In the genomic region with DNA sequence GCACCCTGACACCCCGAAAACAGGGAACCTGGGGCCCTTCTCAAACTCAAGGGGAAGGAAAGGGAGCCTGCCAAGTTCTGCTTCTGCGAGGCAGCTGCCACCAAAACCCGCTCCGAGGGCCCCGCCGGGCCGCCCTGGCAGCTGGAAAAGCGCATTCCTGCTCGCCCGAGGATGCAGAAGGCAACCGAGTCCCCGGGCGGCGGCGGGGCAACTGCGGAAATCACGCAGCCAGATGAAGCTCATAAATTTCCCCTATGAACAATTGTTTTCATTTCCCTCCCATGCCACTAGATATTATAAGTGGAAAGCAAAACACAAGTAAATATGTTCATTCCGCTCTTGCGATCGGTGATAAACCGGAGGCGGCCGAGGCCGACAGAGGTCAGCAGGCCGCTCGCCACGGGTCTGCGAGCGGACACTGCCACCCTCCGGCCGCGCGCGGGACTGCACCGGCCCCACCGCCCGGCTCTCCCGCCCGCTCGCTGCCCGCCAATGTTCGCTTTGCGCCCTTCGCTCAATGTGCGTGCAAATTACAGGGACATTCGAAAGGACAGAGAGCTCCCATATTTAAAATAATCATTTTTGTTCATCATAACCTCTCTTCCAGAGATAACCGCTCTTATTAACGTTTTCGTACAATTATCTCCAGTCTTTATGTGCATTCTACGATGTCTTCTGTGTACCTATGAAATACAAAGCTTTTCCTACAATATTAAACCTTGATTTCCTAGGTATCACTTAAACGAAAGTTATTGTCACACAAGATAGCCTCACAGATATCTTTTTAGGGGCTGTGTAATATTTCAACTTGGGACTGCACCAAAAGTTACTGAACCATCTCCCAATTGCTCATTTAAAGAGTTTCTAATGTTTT, we compare ENCODE assay signal across 8 cellular contexts.
DNase-seq lines count a peak whose midpoint lies in the region; ATAC-seq and TF ChIP-seq lines count a peak whose summit lies in the region.

No MANE protein-coding gene starts in this region.

- H3K27me3 Mint-ChIP-seq in WTC11 (ENCODE audit: low read depth): peaks cover 33% of the 10 kb centered on the region

- H3K4me3 Mint-ChIP-seq in WTC11: peak overlapping the region; percentile 74

- no peak for TF ChIP-seq POLR2A in GM18505 (IDR thresholded peaks at IDR 0.05; ENCODE audit: borderline replicate concordance, extremely low read depth, insufficient read depth, insufficient read length)

- POLR2A ChIA-PET in WTC11 (lab: Charles Lee): no interaction called here

- no peak overlapping the region for H3K27ac ChIP-seq in KMS-11

- H3K9me3 Mint-ChIP-seq in WTC11: no peaks in the 10 kb centered on the region

- no peak overlapping the region for H2AFZ ChIP-seq in KMS-11 (ENCODE audit: low read depth)

- no peak overlapping the region for H3K9ac ChIP-seq in KMS-11

- ATAC-seq in GM18505 (IDR thresholded peaks at IDR 0.05; ENCODE audit: unreplicated experiment) (peak; percentile 73), WTC11 (peak; percentile 78), HG03378 (IDR thresholded peaks at IDR 0.05; ENCODE audit: unreplicated experiment) (no peak)

- TF ChIP-seq CTCF in KMS-11 (conservative IDR thresholded peaks at IDR 0.05; ENCODE audit: low read depth, low read length) (0 out of 2 replicates have a peak, but pooled peaks have one; percentile 21), WTC11 (IDR thresholded peaks at IDR 0.05) (peak; percentile 98)

- H3K4me2 ChIP-seq in KMS-11: no peak overlapping the region

- H3K27ac Mint-ChIP-seq in WTC11: no peak overlapping the region

- no peaks in the 10 kb centered on the region for H4K20me1 ChIP-seq in KMS-11 (ENCODE audit: insufficient read depth)

- DNase-seq in AG08396 (ENCODE audit: low spot score): peak; percentile 90
- peak; percentile 69 for DNase-seq in WTC11 (ENCODE audit: low spot score)
- peak; percentile 19 for DNase-seq in central memory CD4-positive, alpha-beta T cell
- DNase-seq in kidney tubule cell (ENCODE audit: low spot score): peak; percentile 48
- peak; percentile 73 to 74 for DNase-seq in stimulated activated CD4-positive, alpha-beta T cell treated with anti-CD3 and anti-CD28 coated beads, Interleukin-2, amount 100 ng/mL, for 24 hours

- H3K36me3 ChIP-seq in KMS-11 (ENCODE audit: insufficient read depth): no peaks in the 10 kb centered on the region

- H3K36me3 Mint-ChIP-seq in WTC11: no peaks in the 10 kb centered on the region

- no peaks in the 10 kb centered on the region for H3K27me3 ChIP-seq in KMS-11 (ENCODE audit: insufficient read depth, low read depth)

- no peaks in the 10 kb centered on the region for H3K79me2 ChIP-seq in KMS-11 (ENCODE audit: insufficient read depth, low read depth)

- no peak overlapping the region for H3K4me3 ChIP-seq in KMS-11 (IDR thresholded peaks at IDR 0.05; ENCODE audit: insufficient read depth, low read depth, low read length)

- CTCF ChIA-PET in WTC11 (lab: Charles Lee): interaction anchor here (0.6 to 3.6 kb wide), 36 partner anchors 8 to 1555 kb away, joined by 3 to 24 read pairs (median 3); no protein-coding TSS in a partner anchor

- H3K4me1 Mint-ChIP-seq in WTC11: peaks cover 5% of the 10 kb centered on the region; the same call in 1 of the 2 replicates

- H3K4me1 ChIP-seq in KMS-11 (ENCODE audit: low read depth, poor library complexity, severe bottlenecking): no peaks in the 10 kb centered on the region

TF ChIP-seq in WTC11, 78 proteins besides CTCF, POLR2A, EP300 and RAD21:
- TF ChIP-seq ATF1 (CRISPR knock-in tag; IDR thresholded peaks at IDR 0.05): no peak
- TF ChIP-seq, protein P1, sequence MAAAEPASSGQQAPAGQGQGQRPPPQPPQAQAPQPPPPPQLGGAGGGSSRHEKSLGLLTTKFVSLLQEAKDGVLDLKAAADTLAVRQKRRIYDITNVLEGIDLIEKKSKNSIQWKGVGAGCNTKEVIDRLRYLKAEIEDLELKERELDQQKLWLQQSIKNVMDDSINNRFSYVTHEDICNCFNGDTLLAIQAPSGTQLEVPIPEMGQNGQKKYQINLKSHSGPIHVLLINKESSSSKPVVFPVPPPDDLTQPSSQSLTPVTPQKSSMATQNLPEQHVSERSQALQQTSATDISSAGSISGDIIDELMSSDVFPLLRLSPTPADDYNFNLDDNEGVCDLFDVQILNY (CRISPR knock-in tag; IDR thresholded peaks at IDR 0.05): 0 out of 2 replicates have a peak, but pooled peaks have one; percentile 23

Comparison
In these comparisons a context has a peak if more than half of its experiments do, and no peak if none do; other contexts are left out.
1. DNase-seq: peak in every context shown above with its lines; median percentile 90 in AG08396; 74 in stimulated activated CD4-positive, alpha-beta T cell treated with anti-CD3 and anti-CD28 coated beads, Interleukin-2, amount 100 ng/mL, for 24 hours; 69 in WTC11; 48 in kidney tubule cell; 19 in central memory CD4-positive, alpha-beta T cell.